Comparison of ENCODE assay signal across 8 cellular contexts in the genomic region with DNA sequence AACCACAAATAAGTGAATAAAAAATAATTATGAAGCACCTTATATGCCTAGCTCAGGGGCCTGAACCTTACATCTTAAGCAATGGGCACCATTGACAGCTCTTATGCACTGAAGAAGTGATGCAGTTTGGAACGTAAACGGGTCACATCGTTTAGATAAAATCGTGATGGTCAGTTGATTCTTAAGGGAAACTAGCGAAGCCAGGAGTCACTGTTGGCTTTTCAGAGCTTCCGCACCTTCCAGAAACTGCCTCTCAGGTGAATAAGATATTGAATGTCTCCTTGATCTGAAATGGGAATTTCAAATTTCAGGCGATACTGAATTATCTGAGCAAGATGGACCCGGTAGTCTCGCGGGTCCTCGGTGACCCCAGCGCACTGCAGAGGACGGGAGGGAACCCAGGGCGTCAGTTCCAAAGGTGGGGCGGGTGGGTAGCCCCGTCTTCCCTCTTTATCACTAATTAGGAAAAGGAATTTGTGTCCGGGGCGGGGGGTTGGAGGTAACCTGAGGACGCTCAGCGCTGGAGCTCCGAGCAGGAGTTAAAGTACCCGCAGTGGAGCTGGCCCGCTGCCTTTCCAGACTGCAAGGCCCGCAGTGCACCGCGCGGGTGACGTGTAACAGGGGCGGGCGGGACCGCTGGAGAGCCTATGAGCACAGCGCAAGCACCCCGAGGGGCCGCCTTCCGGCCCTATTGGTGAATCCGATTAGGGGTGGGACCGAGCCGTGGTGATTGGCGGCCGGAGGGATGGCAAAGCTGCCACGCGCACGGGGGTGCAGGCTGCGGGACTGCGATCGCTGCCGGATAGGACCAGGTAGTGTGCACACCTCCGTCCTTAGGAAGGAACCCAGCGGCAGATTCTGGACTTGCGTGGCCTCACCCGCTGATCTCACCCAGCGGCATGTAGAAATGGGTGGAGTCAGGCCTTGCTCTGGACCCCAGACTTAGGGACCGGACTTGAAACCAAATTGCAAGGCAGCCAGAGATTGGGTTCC.
A peak's percentile ranks its signal among the peaks of the same experiment; 100 is the strongest.
DNase-seq lines count a peak whose midpoint lies in the region; ATAC-seq and TF ChIP-seq lines count a peak whose summit lies in the region.

No MANE protein-coding gene starts in this region.

- peak; percentile 100 for ATAC-seq in GM19025 (IDR thresholded peaks at IDR 0.05; ENCODE audit: low read depth, unreplicated experiment)
- peak; percentile 99 for ATAC-seq in HG03280 (IDR thresholded peaks at IDR 0.05; ENCODE audit: unreplicated experiment)
- peak; percentile 100 for ATAC-seq in central memory CD8-positive, alpha-beta T cell (replicated peaks; ENCODE audit: extremely low read depth, poor library complexity, severe bottlenecking)

- H3K4me3 ChIP-seq in AG09309 (ENCODE audit: control insufficient read depth, low read depth, low read length): peak overlapping the region; percentile 75

- TF ChIP-seq CTCF in AG09309 (IDR thresholded peaks at IDR 0.05; ENCODE audit: control insufficient read depth, insufficient read depth, low read depth, low read length, missing control alignments): no peak

- no peak overlapping the region for H3K27ac Mint-ChIP-seq in central memory CD8-positive, alpha-beta T cell (ENCODE audit: low read depth)

- H3K27me3 Mint-ChIP-seq in central memory CD8-positive, alpha-beta T cell: no peaks in the 10 kb centered on the region

- H3K4me3 Mint-ChIP-seq in central memory CD8-positive, alpha-beta T cell: peak overlapping the region; percentile 81

- H3K4me1 Mint-ChIP-seq in central memory CD8-positive, alpha-beta T cell: peaks cover 13% of the 10 kb centered on the region

- H3K9me3 Mint-ChIP-seq in central memory CD8-positive, alpha-beta T cell: no peaks in the 10 kb centered on the region

- no peaks in the 10 kb centered on the region for H3K36me3 Mint-ChIP-seq in central memory CD8-positive, alpha-beta T cell (ENCODE audit: insufficient read depth)

- peak; percentile 48 for DNase-seq in AG09309 (ENCODE audit: low read depth)
- peak; percentile 75 to 92 for DNase-seq in NCI-H446 (lab: John Stamatoyannopoulos, UW)
- DNase-seq in activated CD4-positive, CD25-positive, alpha-beta regulatory T cell treated with anti-CD3 and anti-CD28 coated beads, Interleukin-2, amount 50 U/mL, for 16 hours (ENCODE audit: low read depth, low spot score): peak; percentile 89
- peak; percentile 88 to 90 for DNase-seq in central memory CD8-positive, alpha-beta T cell (ENCODE audit: low spot score in 2 of 2)
- peak; percentile 99 for DNase-seq in islet precursor cell
- peak; percentile 88 to 97 for DNase-seq in stimulated activated CD4-positive, alpha-beta T cell treated with anti-CD3 and anti-CD28 coated beads, Interleukin-12 subunit alpha, Interleukin-12 subunit beta, amount 100 ng/mL, for 24 hours (ENCODE audit: low read depth in 2 of 2)

Comparison
In these comparisons a context has a peak if more than half of its experiments do, and no peak if none do; other contexts are left out.
1. Peak in every context shown above with its lines: DNase-seq, ATAC-seq and H3K4me3 ChIP-seq.
2. DNase-seq: peak in every context shown above with its lines; median percentile 99 in islet precursor cell; 92 in stimulated activated CD4-positive, alpha-beta T cell treated with anti-CD3 and anti-CD28 coated beads, Interleukin-12 subunit alpha, Interleukin-12 subunit beta, amount 100 ng/mL, for 24 hours; 89 in activated CD4-positive, CD25-positive, alpha-beta regulatory T cell treated with anti-CD3 and anti-CD28 coated beads, Interleukin-2, amount 50 U/mL, for 16 hours; 89 in central memory CD8-positive, alpha-beta T cell; 84 in NCI-H446; 48 in AG09309.